Comparison of ENCODE assay signal across 8 cellular contexts in the genomic region with DNA sequence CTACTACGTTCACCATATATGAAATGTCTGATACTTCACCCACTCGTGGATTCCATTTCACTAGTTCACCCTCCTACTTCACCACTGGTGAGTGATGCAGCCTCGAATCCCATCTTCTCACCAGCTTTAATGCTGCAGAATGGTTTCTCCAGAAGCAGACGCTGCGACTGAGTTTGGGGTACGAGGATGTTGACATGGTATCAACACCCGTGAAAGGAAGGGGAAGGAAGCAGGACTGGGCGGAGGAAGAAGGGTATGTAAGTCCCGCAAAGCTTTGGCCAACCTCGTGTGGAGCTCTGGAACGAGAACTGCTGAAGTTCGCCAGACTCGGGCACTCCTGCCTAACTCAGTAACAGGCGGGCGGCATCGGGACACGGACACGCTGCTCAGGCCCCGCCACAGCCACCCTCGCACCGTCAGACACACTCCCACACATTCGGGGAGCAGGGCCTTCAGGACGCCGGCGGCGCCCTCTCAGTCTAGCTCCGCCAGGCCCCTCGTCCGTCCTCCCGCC. TPM values are rescaled to one million over a fixed set of nuclear protein-coding genes. Genes with fewer than 3 reads are reported as not detected.
A peak's percentile ranks its signal among the peaks of the same experiment; 100 is the strongest.
DNase-seq lines count a peak whose midpoint lies in the region; ATAC-seq, FAIRE-seq and TF ChIP-seq lines count a peak whose summit lies in the region.

No MANE protein-coding gene starts in this region.

- intact Hi-C loops in prostate gland (cut with DNase I): loop anchor here (5.0 kb wide), 1 partner anchor 131 kb away; a partner anchor contains a TSS

- TF ChIP-seq POLR2A in A549 (IDR thresholded peaks at IDR 0.05; ENCODE audit: low read length) (no peak), prostate gland (IDR thresholded peaks at IDR 0.05) (no peak)

- H3K27me3 ChIP-seq in adipocyte (replicated peaks; ENCODE audit: control insufficient read depth, insufficient read depth, low read length) (no peaks in the 10 kb centered on the region), right atrium auricular region (no peaks in the 10 kb centered on the region), prostate gland (replicated peaks; ENCODE audit: insufficient read depth) (no peaks in the 10 kb centered on the region)

- TF ChIP-seq CTCF in A549 (IDR thresholded peaks at IDR 0.05) (no peak), GM12864 (IDR thresholded peaks at IDR 0.05; ENCODE audit: low read depth, low read length, missing control alignments) (no peak), right atrium auricular region (IDR thresholded peaks at IDR 0.05) (no peak), prostate gland (IDR thresholded peaks at IDR 0.05) (no peak)

- TF ChIP-seq EP300 in A549 (IDR thresholded peaks at IDR 0.05): no peak

- TF ChIP-seq RAD21 in A549 (conservative IDR thresholded peaks at IDR 0.05 in 1 of 2, IDR thresholded peaks at IDR 0.05 in 1 of 2): no peak

- CTCF ChIA-PET in A549 (lab: Yijun Ruan, JAX): no interaction called here

- no peak for FAIRE-seq in A549 (lab: Jason Lieb, UNC)

- H3K36me3 ChIP-seq in adipocyte (ENCODE audit: control insufficient read depth, insufficient read depth, low read length, severe bottlenecking) (no peaks in the 10 kb centered on the region), right atrium auricular region (no peaks in the 10 kb centered on the region), prostate gland (no peaks in the 10 kb centered on the region)

- H3K9me3 ChIP-seq in A549 (no peaks in the 10 kb centered on the region), adipocyte (ENCODE audit: control insufficient read depth, low read length) (no peaks in the 10 kb centered on the region), right atrium auricular region (no peaks in the 10 kb centered on the region), prostate gland (no peaks in the 10 kb centered on the region)

- H3K4me3 ChIP-seq in A549 (peak overlapping the region; percentile 71), GM12864 (ENCODE audit: low read depth, low read length) (peak overlapping the region; percentile 98), adipocyte (ENCODE audit: low read length) (peak overlapping the region; percentile 88), right atrium auricular region (peak overlapping the region; percentile 87 to 100), prostate gland (peak overlapping the region; percentile 97 to 99)

- H3K4me2 ChIP-seq in A549: peak overlapping the region; percentile 97

- H3K27ac ChIP-seq in A549 (peak overlapping the region; percentile 89 to 97), right atrium auricular region (peak overlapping the region; percentile 93 to 94), prostate gland (peak overlapping the region; percentile 85 to 87)

- peak overlapping the region; percentile 92 for H3K9ac ChIP-seq in adipocyte (ENCODE audit: low read length)

- peak; percentile 16 to 30 for DNase-seq in A549 (ENCODE audit: low read depth in 1 of 2, low spot score in 1 of 2)
- DNase-seq in GM12864 (ENCODE audit: low read depth): peak; percentile 10
- peak; percentile 52 for DNase-seq in NOMO-1 treated with DMSO at 0.1 percent for 48 hours (lab: John Stamatoyannopoulos, UW; ENCODE audit: unreplicated experiment)
- peak; percentile 75 for DNase-seq in adipocyte (ENCODE audit: low read depth)
- peak; percentile 62 for DNase-seq in right atrium auricular region (ENCODE audit: low spot score)
- peak; percentile 8 for DNase-seq in prostate gland (ENCODE audit: low spot score)

- ATAC-seq in A549: peak; percentile 27 to 55; a peak in 5 of 6 replicates
- ATAC-seq in HG02870 (IDR thresholded peaks at IDR 0.05; ENCODE audit: unreplicated experiment): peak; percentile 25
- ATAC-seq in HG03139 (IDR thresholded peaks at IDR 0.05; ENCODE audit: unreplicated experiment): no peak

- WGBS in A549 (ENCODE audit: missing lambda C conversion rate): 9% methylated on average over 12 of the region's 30 CpGs
- WGBS in prostate gland: 1% methylated on average over 30 of the region's 30 CpGs

- peaks cover 12% of the 10 kb centered on the region for H3K4me1 ChIP-seq in A549
- peaks cover 40% of the 10 kb centered on the region for H3K4me1 ChIP-seq in adipocyte (ENCODE audit: control insufficient read depth, insufficient read depth, low read length)
- H3K4me1 ChIP-seq in right atrium auricular region: peaks cover 0 to 72% of the 10 kb centered on the region in 2 donors
- no peaks in the 10 kb centered on the region for H3K4me1 ChIP-seq in prostate gland (replicated peaks)

- POLR2A ChIA-PET in A549 (lab: Yijun Ruan, JAX): no interaction called here

TF ChIP-seq in A549, 52 proteins besides CTCF, POLR2A, EP300 and RAD21:
- no peak for TF ChIP-seq PHF8 (IDR thresholded peaks at IDR 0.05; ENCODE audit: borderline replicate concordance, low read depth)
- TF ChIP-seq FOSB (CRISPR knock-in tag; IDR thresholded peaks at IDR 0.05): no peak
- no peak for TF ChIP-seq JUNB (IDR thresholded peaks at IDR 0.05)
- TF ChIP-seq BHLHE40 (IDR thresholded peaks at IDR 0.05; ENCODE audit: low read depth, low read length): no peak
- TF ChIP-seq, protein P1, sequence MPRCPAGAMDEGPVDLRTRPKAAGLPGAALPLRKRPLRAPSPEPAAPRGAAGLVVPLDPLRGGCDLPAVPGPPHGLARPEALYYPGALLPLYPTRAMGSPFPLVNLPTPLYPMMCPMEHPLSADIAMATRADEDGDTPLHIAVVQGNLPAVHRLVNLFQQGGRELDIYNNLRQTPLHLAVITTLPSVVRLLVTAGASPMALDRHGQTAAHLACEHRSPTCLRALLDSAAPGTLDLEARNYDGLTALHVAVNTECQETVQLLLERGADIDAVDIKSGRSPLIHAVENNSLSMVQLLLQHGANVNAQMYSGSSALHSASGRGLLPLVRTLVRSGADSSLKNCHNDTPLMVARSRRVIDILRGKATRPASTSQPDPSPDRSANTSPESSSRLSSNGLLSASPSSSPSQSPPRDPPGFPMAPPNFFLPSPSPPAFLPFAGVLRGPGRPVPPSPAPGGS (IDR thresholded peaks at IDR 0.05): no peak
- no peak for TF ChIP-seq ZFP36 (IDR thresholded peaks at IDR 0.05; ENCODE audit: borderline replicate concordance, partially characterized antibody)
- no peak for TF ChIP-seq EHMT2 (IDR thresholded peaks at IDR 0.05; ENCODE audit: low read depth)
- no peak for TF ChIP-seq KDM5A (IDR thresholded peaks at IDR 0.05)
- no peak for TF ChIP-seq CBX2 (IDR thresholded peaks at IDR 0.05; ENCODE audit: borderline replicate concordance, low read depth)
- TF ChIP-seq, protein P2, sequence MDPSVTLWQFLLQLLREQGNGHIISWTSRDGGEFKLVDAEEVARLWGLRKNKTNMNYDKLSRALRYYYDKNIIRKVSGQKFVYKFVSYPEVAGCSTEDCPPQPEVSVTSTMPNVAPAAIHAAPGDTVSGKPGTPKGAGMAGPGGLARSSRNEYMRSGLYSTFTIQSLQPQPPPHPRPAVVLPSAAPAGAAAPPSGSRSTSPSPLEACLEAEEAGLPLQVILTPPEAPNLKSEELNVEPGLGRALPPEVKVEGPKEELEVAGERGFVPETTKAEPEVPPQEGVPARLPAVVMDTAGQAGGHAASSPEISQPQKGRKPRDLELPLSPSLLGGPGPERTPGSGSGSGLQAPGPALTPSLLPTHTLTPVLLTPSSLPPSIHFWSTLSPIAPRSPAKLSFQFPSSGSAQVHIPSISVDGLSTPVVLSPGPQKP (IDR thresholded peaks at IDR 0.05; ENCODE audit: low read depth, low read length): no peak
- TF ChIP-seq CBX8 (IDR thresholded peaks at IDR 0.05): no peak

RNA-seq across cellular contexts. Expression of gene DIP2A, which starts 0.8 kb away (rescaled TPM):
- 18.0 and 18.4 TPM in 2 replicates for polyA plus RNA-seq in A549 (2011; rRNA removed)
- 17.6 and 19.8 TPM in 2 replicates for polyA plus RNA-seq in A549 (2012; cell fraction: cytosol; rRNA removed)
- 39.4 and 46.3 TPM in 2 replicates for polyA plus RNA-seq in A549 (2012; cell fraction: nucleus; rRNA removed)
- 12.1 to 13.8 TPM (median 13.3 TPM) in 3 replicates for polyA plus RNA-seq in A549 (2017; fragmentation: RNase III; extraction: RNeasy Plus Mini Kit Qiagen cat#74134 plus additional on column Dnase treatment)
- polyA minus RNA-seq in A549 (2011; rRNA and poly(A)+ RNA removed): 24.0 and 25.7 TPM in 2 replicates
- 10 to 100 TPM; 18.1 to 25.9 TPM for total RNA-seq in right atrium auricular region
- total RNA-seq in prostate gland: 10 to 100 TPM; 44.2 to 82.2 TPM

Comparison
In these comparisons a context has a peak if more than half of its experiments do, and no peak if none do; other contexts are left out.
1. DNase-seq: peak in every context shown above with its lines; median percentile 75 in adipocyte; 62 in right atrium auricular region; 52 in NOMO-1 treated with DMSO at 0.1 percent for 48 hours; 23 in A549; 10 in GM12864; 8 in prostate gland.